In the genomic region with DNA sequence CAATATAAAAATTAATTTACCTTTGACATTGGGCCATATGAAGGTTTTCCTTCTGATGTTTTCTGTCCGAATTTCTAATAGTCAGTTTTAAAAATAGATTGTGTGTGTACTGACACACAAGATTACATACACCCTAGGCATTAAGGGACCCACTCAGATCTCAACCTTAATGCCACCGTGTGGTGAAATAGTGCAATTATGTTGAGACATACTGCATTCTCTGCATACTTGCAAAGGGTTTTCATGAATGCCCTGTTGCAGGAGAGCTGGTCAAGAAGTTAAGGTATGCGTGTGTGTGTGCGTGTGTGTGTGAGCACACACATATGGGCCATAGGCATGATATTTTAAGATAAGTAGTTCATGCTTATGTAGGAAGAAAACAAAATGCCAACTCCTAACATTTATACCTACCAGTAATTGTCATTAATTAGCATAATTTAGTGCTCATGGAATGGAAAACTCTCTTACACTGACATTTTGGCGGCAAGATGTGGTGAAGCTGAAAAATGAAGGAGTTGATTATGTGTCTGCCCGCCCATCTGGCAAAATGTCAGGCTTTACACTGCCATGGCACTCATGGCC, we compare ENCODE assay signal across 8 cellular contexts. TPM values are rescaled to one million over a fixed set of nuclear protein-coding genes. Genes with fewer than 3 reads are reported as not detected.
A peak's percentile ranks its signal among the peaks of the same experiment; 100 is the strongest.
DNase-seq lines count a peak whose midpoint lies in the region; ATAC-seq and TF ChIP-seq lines count a peak whose summit lies in the region.

No MANE protein-coding gene starts in this region.

- H3K36me3 ChIP-seq in heart left ventricle (no peaks in the 10 kb centered on the region), gastroesophageal sphincter (no peaks in the 10 kb centered on the region)

- no peak overlapping the region for H3K4me3 ChIP-seq in GM12865 (ENCODE audit: low read depth, low read length)
- H3K4me3 ChIP-seq in heart left ventricle = no peak overlapping the region
- H3K4me3 ChIP-seq in gastroesophageal sphincter = no peak overlapping the region

- TF ChIP-seq EP300 in gastroesophageal sphincter (IDR thresholded peaks at IDR 0.05) = no peak

- H3K4me1 ChIP-seq in heart left ventricle (no peaks in the 10 kb centered on the region), gastroesophageal sphincter (no peaks in the 10 kb centered on the region)

- intact Hi-C loops in heart left ventricle (cut with DNase I) = loop anchor here in 1 of 10 donors (2.0 to 10.0 kb wide), 2 partner anchors 69 to 185 kb away; no protein-coding TSS in a partner anchor

- ATAC-seq in heart left ventricle = peak in 3 of 4 donors; percentile 61 to 79 (median 65)
- ATAC-seq in stimulated activated naive CD8-positive, alpha-beta T cell treated with anti-CD3 and anti-CD28 coated beads, Interleukin-15, Interleukin-2, amounts not matched to agents 100 U/mL and 50 U/mL, for 24 hours = no peak
- ATAC-seq in gastroesophageal sphincter = no peak

- H3K27ac ChIP-seq in heart left ventricle (no peak overlapping the region), gastroesophageal sphincter (no peak overlapping the region)

- H3K9me3 ChIP-seq in heart left ventricle = no peaks in the 10 kb centered on the region
- H3K9me3 ChIP-seq in gastroesophageal sphincter = no peaks in the 10 kb centered on the region

- H3K27me3 ChIP-seq in heart left ventricle (no peaks in the 10 kb centered on the region), gastroesophageal sphincter (no peaks in the 10 kb centered on the region)

- 43 to 53% (median 49%) methylated on average over 6 of the region's 6 CpGs for WGBS in heart left ventricle, 4 donors
- 69 to 80% methylated on average over 1 to 6 of the region's 6 CpGs for WGBS in gastroesophageal sphincter (ENCODE audit: low coverage in 1 of 2), 2 donors

- peak; percentile 58 for TF ChIP-seq CTCF in GM12865 (IDR thresholded peaks at IDR 0.05; ENCODE audit: insufficient read depth, low read depth, low read length, missing control alignments)
- TF ChIP-seq CTCF in heart left ventricle (IDR thresholded peaks at IDR 0.05) = peak; percentile 7 to 59 (median 37)
- peak in 2 of 4 experiments; percentile 26 to 32 for TF ChIP-seq CTCF in gastroesophageal sphincter (IDR thresholded peaks at IDR 0.05)

- TF ChIP-seq POLR2A in heart left ventricle (IDR thresholded peaks at IDR 0.05) = no peak
- TF ChIP-seq POLR2A in gastroesophageal sphincter (IDR thresholded peaks at IDR 0.05) = no peak

- DNase-seq in GM12865 (ENCODE audit: low read depth) (peak; percentile 59), KBM-7 (peak; percentile 54), SW 1271 (lab: John Stamatoyannopoulos, UW) (peak; percentile 27 to 76), heart left ventricle (peak in 1 of 5 donors; percentile 10), stromal cell of bone marrow (ENCODE audit: low read depth) (peak; percentile 26), NCI-H774 (lab: John Stamatoyannopoulos, UW) (no peak)
- no peak for DNase-seq in stimulated activated naive CD8-positive, alpha-beta T cell treated with anti-CD3 and anti-CD28 coated beads, Interleukin-15, Interleukin-2, amounts not matched to agents 100 U/mL and 50 U/mL, for 24 hours

- in situ Hi-C loops in KBM-7 (cut with MboI; ENCODE audit: low pct_unique_long_range_greater_than_20kb, low sequenced_read_pairs) = no loop called here

RNA-seq across cellular contexts. Expression of a gene that starts 58.8 kb away (rescaled TPM):
- not detected for total RNA-seq in heart left ventricle
- polyA plus RNA-seq in heart left ventricle = not detected
- under 1 TPM in 3 of 4 donors, not detected in 1; 0.40 to 0.79 (median 0.69) TPM for total RNA-seq in gastroesophageal sphincter

Comparison
In these comparisons a context has a peak if more than half of its experiments do, and no peak if none do; other contexts are left out.
1. DNase-seq: peak in GM12865 (single experiment), KBM-7 (single experiment), SW 1271 (2 of 2) and stromal cell of bone marrow (single experiment); none in stimulated activated naive CD8-positive, alpha-beta T cell treated with anti-CD3 and anti-CD28 coated beads, Interleukin-15, Interleukin-2, amounts not matched to agents 100 U/mL and 50 U/mL, for 24 hours (single experiment) and NCI-H774 (single experiment).
2. ATAC-seq: peak in heart left ventricle (3 of 4); none in stimulated activated naive CD8-positive, alpha-beta T cell treated with anti-CD3 and anti-CD28 coated beads, Interleukin-15, Interleukin-2, amounts not matched to agents 100 U/mL and 50 U/mL, for 24 hours (single experiment) and gastroesophageal sphincter (single experiment).